In genomic region chr19:58569191-58569942, GRCh38 we compare ENCODE assay signal across 23 cellular contexts. TPM values are rescaled to one million over a fixed set of nuclear protein-coding genes. Genes with fewer than 3 reads are reported as not detected.
DNase-seq lines count a peak whose midpoint lies in the region; ATAC-seq and TF ChIP-seq lines count a peak whose summit lies in the region.
"Had no signal": no experiment of that assay in that cellular context is flagged by ENCODE, and none has a peak within 500 bp of the region (broad histone marks: within the 10 kb centered on the region; RNA-seq: fewer than 3 reads in every experiment).

No MANE protein-coding gene starts in this region.

- peaks cover 2 to 13% (median 3%) of the 10 kb centered on the region in 3 donors for H3K27me3 Mint-ChIP-seq in CD14-positive monocyte (ENCODE audit: low read depth in 3 of 3)

- no peak overlapping the region for H3K27ac Mint-ChIP-seq in CD14-positive monocyte
- H3K27ac Mint-ChIP-seq: GM23338 had no signal

- intact Hi-C loops in CD14-positive monocyte (cut with micrococcal nuclease): no loop called here
- intact Hi-C loops in sigmoid colon (cut with DNase I): no loop called here

- peaks cover 19 to 46% of the 10 kb centered on the region in 2 donors for H3K36me3 Mint-ChIP-seq in CD14-positive monocyte

- peak; percentile 24 for DNase-seq in CD14-positive monocyte (ENCODE audit: low spot score)
- no peak for DNase-seq in erythroblast (lab: John Stamatoyannopoulos, UW)
- DNase-seq in sigmoid colon: peak; percentile 50
- DNase-seq in nucleus accumbens (lab: John Stamatoyannopoulos, UW): no peak
- DNase-seq: activated T-cell treated with anti-CD3 and anti-CD28 coated beads for 4 hours; central memory CD4-positive, alpha-beta T cell; DMS53; effector CD8-positive, alpha-beta T cell; KBM-7; mammary epithelial cell; MV-4-11; NCI-H2081; NCI-H526; retina; SIG-M5; substantia nigra had no signal

- peak overlapping the region; percentile 100 for H3K4me2 ChIP-seq in BLaER1
- H3K4me2 ChIP-seq: GM23338 had no signal

- H3K27ac ChIP-seq in BLaER1: peak overlapping the region; percentile 96
- H3K27ac ChIP-seq in sigmoid colon: no peak overlapping the region
- H3K27ac ChIP-seq: C4-2B, WERI-Rb-1 had no signal

- TF ChIP-seq EP300 in sigmoid colon (IDR thresholded peaks at IDR 0.05): no peak

- peaks cover 20% of the 10 kb centered on the region for H3K4me1 Mint-ChIP-seq in CD14-positive monocyte

- TF ChIP-seq CTCF in CD14-positive monocyte (IDR thresholded peaks at IDR 0.05) (no peak), sigmoid colon (IDR thresholded peaks at IDR 0.05) (no peak)

- H3K9ac ChIP-seq in BLaER1: peak overlapping the region; percentile 92

- no peak for ATAC-seq in HG03457 (IDR thresholded peaks at IDR 0.05; ENCODE audit: unreplicated experiment)
- no peak for ATAC-seq in GM21360 (IDR thresholded peaks at IDR 0.05; ENCODE audit: unreplicated experiment)
- ATAC-seq: GM23338; naive thymus-derived CD8-positive, alpha-beta T cell had no signal

- no peaks in the 10 kb centered on the region for H4K20me1 ChIP-seq in BLaER1

- H3K9me3 Mint-ChIP-seq in CD14-positive monocyte: peaks cover 0 to 3% (median 0%) of the 10 kb centered on the region in 7 donors
- H3K9me3 Mint-ChIP-seq: GM23338; naive thymus-derived CD8-positive, alpha-beta T cell had no signal

- peaks cover 64% of the 10 kb centered on the region for H3K4me1 ChIP-seq in BLaER1
- peaks cover 0 to 20% (median 16%) of the 10 kb centered on the region in 4 donors for H3K4me1 ChIP-seq in sigmoid colon

- no peak overlapping the region for H3K4me3 Mint-ChIP-seq in CD14-positive monocyte
- H3K4me3 Mint-ChIP-seq: GM23338; naive thymus-derived CD8-positive, alpha-beta T cell had no signal

- H3K9me3 ChIP-seq in BLaER1 (no peaks in the 10 kb centered on the region), sigmoid colon (no peaks in the 10 kb centered on the region)

- H3K4me3 ChIP-seq in BLaER1: peak overlapping the region; percentile 82; the same call in 1 of the 2 replicates
- no peak overlapping the region for H3K4me3 ChIP-seq in sigmoid colon
- H3K4me3 ChIP-seq: GM23338 had no signal

- 96% methylated on average over 6 of the region's 6 CpGs for WGBS in sigmoid colon, 2 donors

- peaks cover 31% of the 10 kb centered on the region for H3K36me3 ChIP-seq in BLaER1
- H3K36me3 ChIP-seq in sigmoid colon: peaks cover 0 to 44% (median 9%) of the 10 kb centered on the region in 4 donors

- TF ChIP-seq POLR2A in erythroblast (IDR thresholded peaks at IDR 0.05; ENCODE audit: low read length) (peak; percentile 28), sigmoid colon (IDR thresholded peaks at IDR 0.05) (no peak)

- H3K27me3 ChIP-seq in BLaER1 (no peaks in the 10 kb centered on the region), sigmoid colon (no peaks in the 10 kb centered on the region)

RNA-seq across cellular contexts. Expression of gene MZF1, which starts 3.8 kb away (rescaled TPM):
- 1 to 10 TPM; 1.6 to 1.7 TPM for polyA plus RNA-seq in CD14-positive monocyte
- 10 to 100 TPM; 13.6 to 31.5 (median 20.1) TPM for total RNA-seq in sigmoid colon
- polyA plus RNA-seq in sigmoid colon: 10 to 100 TPM in 1 of 3 donors, 1 to 10 TPM in 2; 5.8 to 28.7 (median 9.0) TPM

RNA-seq across cellular contexts. Expression of gene UBE2M, which starts 11.0 kb away (rescaled TPM):
- polyA plus RNA-seq in CD14-positive monocyte (10 to 100 TPM in 1 of 2 donors, 1 to 10 TPM in 1; 7.8 to 14.3 TPM), sigmoid colon (10 to 100 TPM; 48.0 to 58.5 (median 57.8) TPM)
- 10 to 100 TPM; 22.4 to 37.5 (median 30.3) TPM for total RNA-seq in sigmoid colon

RNA-seq across cellular contexts. Expression of gene CHMP2A, which starts 14.5 kb away (rescaled TPM):
- 100 to 1,000 TPM; 290 to 323 TPM for polyA plus RNA-seq in CD14-positive monocyte
- 100 to 1,000 TPM; 101 to 144 (median 136) TPM for total RNA-seq in sigmoid colon
- 100 to 1,000 TPM; 196 to 372 (median 300) TPM for polyA plus RNA-seq in sigmoid colon

RNA-seq across cellular contexts. Expression of gene TRIM28, which starts 25.5 kb away (rescaled TPM):
- polyA plus RNA-seq in CD14-positive monocyte (10 to 100 TPM; 16.2 to 35.0 TPM), sigmoid colon (100 to 1,000 TPM in 2 of 3 donors, 10 to 100 TPM in 1; 84.8 to 223 (median 150) TPM)
- total RNA-seq in sigmoid colon: 100 to 1,000 TPM; 157 to 236 (median 207) TPM

RNA-seq across cellular contexts. Expression of gene ZBTB45, which starts 49.8 kb away (rescaled TPM):
- 1 to 10 TPM; 2.2 to 2.6 TPM for polyA plus RNA-seq in CD14-positive monocyte
- total RNA-seq in sigmoid colon: 10 to 100 TPM in 1 of 4 donors, 1 to 10 TPM in 3; 7.6 to 13.8 (median 8.4) TPM
- 10 to 100 TPM in 1 of 3 donors, 1 to 10 TPM in 2; 4.9 to 10.2 (median 6.0) TPM for polyA plus RNA-seq in sigmoid colon

Comparison
In these comparisons a context has a peak if more than half of its experiments do, and no peak if none do; other contexts are left out.
1. DNase-seq: peak in CD14-positive monocyte (single experiment) and sigmoid colon (single experiment); none in erythroblast (0 of 2) and nucleus accumbens (0 of 56).